8 cellular contexts compared by ENCODE assay signal in the genomic region with DNA sequence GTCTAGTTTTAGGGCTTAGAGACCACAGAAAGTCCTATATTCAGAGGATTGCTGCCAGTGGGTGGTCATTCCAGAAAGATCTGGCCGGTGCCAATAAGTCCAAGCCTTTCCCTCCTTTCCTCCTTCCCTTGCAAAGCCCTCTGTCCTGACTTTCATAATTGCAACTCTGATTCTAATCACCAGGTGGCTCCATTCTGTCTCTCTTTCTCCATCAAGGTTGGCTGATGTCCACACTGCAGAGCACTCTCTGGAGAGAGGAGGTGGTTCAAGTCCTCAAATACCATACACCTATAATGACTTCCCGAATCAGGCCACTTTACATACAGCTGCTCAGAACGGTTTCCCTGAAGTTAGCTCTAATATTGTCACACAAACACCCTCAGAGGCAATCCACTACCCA. TPM values are rescaled to one million over a fixed set of nuclear protein-coding genes. Genes with fewer than 3 reads are reported as not detected.
A peak's percentile ranks its signal among the peaks of the same experiment; 100 is the strongest.
DNase-seq lines count a peak whose midpoint lies in the region; ATAC-seq and TF ChIP-seq lines count a peak whose summit lies in the region.

No MANE protein-coding gene starts in this region.

- DNase-seq in ACHN (peak; percentile 32), NCI-H446 treated with DMSO at 0.1 percent for 48 hours (lab: John Stamatoyannopoulos, UW) (peak; percentile 0), erythroblast (lab: John Stamatoyannopoulos, UW) (peak; percentile 10 to 23), D341Med (ENCODE audit: low spot score) (no peak)
- no peak for DNase-seq in natural killer cell treated with Interleukin-12 subunit alpha and Interleukin-12 subunit beta and Interleukin-15 and Interleukin-18, amount 100 ng/mL, for 72 hours (ENCODE audit: low spot score)

- H3K27ac Mint-ChIP-seq in natural killer cell treated with Interleukin-12 subunit alpha and Interleukin-12 subunit beta and Interleukin-15 and Interleukin-18, amount 100 ng/mL, for 72 hours, result no peak overlapping the region

- no peaks in the 10 kb centered on the region for H3K36me3 Mint-ChIP-seq in natural killer cell treated with Interleukin-12 subunit alpha and Interleukin-12 subunit beta and Interleukin-15 and Interleukin-18, amount 100 ng/mL, for 72 hours

- in situ Hi-C loops in ACHN (cut with HindIII; ENCODE audit: low pct_ligation_motif_present, low pct_unique_long_range_greater_than_20kb, low sequenced_read_pairs), result no loop called here

- no peaks in the 10 kb centered on the region for H3K9me3 Mint-ChIP-seq in natural killer cell treated with Interleukin-12 subunit alpha and Interleukin-12 subunit beta and Interleukin-15 and Interleukin-18, amount 100 ng/mL, for 72 hours

- no peaks in the 10 kb centered on the region for H3K4me1 Mint-ChIP-seq in natural killer cell treated with Interleukin-12 subunit alpha and Interleukin-12 subunit beta and Interleukin-15 and Interleukin-18, amount 100 ng/mL, for 72 hours (ENCODE audit: low read depth in 2 of 2)

- no peak for TF ChIP-seq POLR2A in erythroblast (IDR thresholded peaks at IDR 0.05; ENCODE audit: low read length)

- H3K4me3 Mint-ChIP-seq in natural killer cell treated with Interleukin-12 subunit alpha and Interleukin-12 subunit beta and Interleukin-15 and Interleukin-18, amount 100 ng/mL, for 72 hours, result no peak overlapping the region

- H3K27me3 Mint-ChIP-seq in natural killer cell treated with Interleukin-12 subunit alpha and Interleukin-12 subunit beta and Interleukin-15 and Interleukin-18, amount 100 ng/mL, for 72 hours, result no peaks in the 10 kb centered on the region

- ATAC-seq in GM21619 (IDR thresholded peaks at IDR 0.05; ENCODE audit: unreplicated experiment) (peak; percentile 51), HG02571 (IDR thresholded peaks at IDR 0.05; ENCODE audit: unreplicated experiment) (no peak), GM19455 (IDR thresholded peaks at IDR 0.05; ENCODE audit: unreplicated experiment) (no peak)
- ATAC-seq in natural killer cell treated with Interleukin-12 subunit alpha and Interleukin-12 subunit beta and Interleukin-15 and Interleukin-18, amount 100 ng/mL, for 72 hours, result no peak

RNA-seq across cellular contexts. Expression of a gene that starts 22.4 kb away (rescaled TPM):
- total RNA-seq in natural killer cell treated with Interleukin-12 subunit alpha and Interleukin-12 subunit beta and Interleukin-15 and Interleukin-18, amount 100 ng/mL, for 72 hours, result 1 to 10 TPM; 2.7 to 7.4 TPM

RNA-seq across cellular contexts. Expression of a gene that starts 54.9 kb away (rescaled TPM):
- 10 to 100 TPM; 34.0 to 43.8 TPM for total RNA-seq in natural killer cell treated with Interleukin-12 subunit alpha and Interleukin-12 subunit beta and Interleukin-15 and Interleukin-18, amount 100 ng/mL, for 72 hours

RNA-seq across cellular contexts. Expression of a gene that starts 55.2 kb away (rescaled TPM):
- total RNA-seq in natural killer cell treated with Interleukin-12 subunit alpha and Interleukin-12 subunit beta and Interleukin-15 and Interleukin-18, amount 100 ng/mL, for 72 hours, result 10 to 100 TPM; 42.1 to 58.2 TPM

Comparison
In these comparisons a context has a peak if more than half of its experiments do, and no peak if none do; other contexts are left out.
1. DNase-seq: peak in ACHN (single experiment), NCI-H446 treated with DMSO at 0.1 percent for 48 hours (single experiment) and erythroblast (2 of 2); none in D341Med (single experiment) and natural killer cell treated with Interleukin-12 subunit alpha and Interleukin-12 subunit beta and Interleukin-15 and Interleukin-18, amount 100 ng/mL, for 72 hours (single experiment).